ENCODE assay signal across 8 cellular contexts in genomic region chr5:140174472-140175366, GRCh38. TPM values are rescaled to one million over a fixed set of nuclear protein-coding genes. Genes with fewer than 3 reads are reported as not detected.
DNase-seq lines count a peak whose midpoint lies in the region; ATAC-seq and TF ChIP-seq lines count a peak whose summit lies in the region.

TSS of gene CYSTM1 (plus strand) at chr5:140175188. CDS start at chr5:140194466, 19,278 bp downstream.

- H3K4me3 ChIP-seq in gastroesophageal sphincter (peak within 1 kb of the TSS; percentile 80 to 100), neutrophil (ENCODE audit: low read depth in 1 of 2, low read length in 1 of 2) (peak within 1 kb of the TSS; percentile 62 to 67)

- ATAC-seq in gastroesophageal sphincter, result peak; percentile 92

- TF ChIP-seq EP300 in gastroesophageal sphincter (IDR thresholded peaks at IDR 0.05), result no peak

- no peaks in the 10 kb centered on the region for H3K9me3 Mint-ChIP-seq in activated naive CD4-positive, alpha-beta T cell treated with anti-CD3 and anti-CD28 coated beads, Interleukin-2, amount 10 ng/mL, durations not matched to agents 7 days and 5 days

- peaks cover 15% of the 10 kb centered on the region for H3K4me1 Mint-ChIP-seq in activated naive CD4-positive, alpha-beta T cell treated with anti-CD3 and anti-CD28 coated beads, Interleukin-2, amount 10 ng/mL, durations not matched to agents 7 days and 5 days

- H3K27me3 Mint-ChIP-seq in activated naive CD4-positive, alpha-beta T cell treated with anti-CD3 and anti-CD28 coated beads, Interleukin-2, amount 10 ng/mL, durations not matched to agents 7 days and 5 days, result peaks cover 36% of the 10 kb centered on the region

- CTCF ChIA-PET in HEK293T (lab: Yijun Ruan, JAX), result interaction anchor here (0.9 to 1.3 kb wide), 2 partner anchors 65 to 207 kb away, joined by 3 to 5 read pairs; no protein-coding TSS in a partner anchor
- CTCF ChIA-PET in activated naive CD4-positive, alpha-beta T cell treated with anti-CD3 and anti-CD28 coated beads, Interleukin-2, amount 10 ng/mL, durations not matched to agents 7 days and 5 days (lab: Charles Lee), result interaction anchor here (1.2 kb wide), 1 partner anchor 19 kb away, joined by 3 read pairs; no protein-coding TSS in a partner anchor

- WGBS in gastroesophageal sphincter (ENCODE audit: low coverage in 1 of 2), 2 donors, result 7 to 29% methylated on average over 1 to 2 of the region's 61 CpGs

- peak within 1 kb of the TSS; percentile 92 for H3K4me3 Mint-ChIP-seq in activated naive CD4-positive, alpha-beta T cell treated with anti-CD3 and anti-CD28 coated beads, Interleukin-2, amount 10 ng/mL, durations not matched to agents 7 days and 5 days

- H3K9me3 ChIP-seq in gastroesophageal sphincter, result no peaks in the 10 kb centered on the region
- no peaks in the 10 kb centered on the region for H3K9me3 ChIP-seq in neutrophil

- peak; percentile 78 to 81 for TF ChIP-seq POLR2A in gastroesophageal sphincter (IDR thresholded peaks at IDR 0.05)

- H3K27me3 ChIP-seq in gastroesophageal sphincter, result no peaks in the 10 kb centered on the region
- H3K27me3 ChIP-seq in neutrophil, result no peaks in the 10 kb centered on the region

- H3K36me3 Mint-ChIP-seq in activated naive CD4-positive, alpha-beta T cell treated with anti-CD3 and anti-CD28 coated beads, Interleukin-2, amount 10 ng/mL, durations not matched to agents 7 days and 5 days, result peaks cover 2% of the 10 kb centered on the region

- peaks cover 4 to 50% (median 16%) of the 10 kb centered on the region in 3 donors for H3K4me1 ChIP-seq in gastroesophageal sphincter
- peaks cover 39 to 40% of the 10 kb centered on the region in 2 experiments for H3K4me1 ChIP-seq in neutrophil (ENCODE audit: control insufficient read depth in 1 of 2, insufficient read depth in 1 of 2, low read depth in 1 of 2, low read length in 1 of 2)

- DNase-seq in GM03348 (ENCODE audit: low spot score) (peak; percentile 94), HEK293T (ENCODE audit: extremely low spot score) (peak; percentile 95), NAMALWA (ENCODE audit: low spot score) (peak; percentile 96), SK-MEL-5 (ENCODE audit: low read depth, low spot score) (peak; percentile 92), substantia nigra (lab: John Stamatoyannopoulos, UW) (peak; percentile 48 to 98 (median 87))
- DNase-seq in activated naive CD4-positive, alpha-beta T cell treated with anti-CD3 and anti-CD28 coated beads, Interleukin-2, amount 10 ng/mL, durations not matched to agents 7 days and 5 days, result peak; percentile 96

- in situ Hi-C loops in SK-MEL-5 (cut with HindIII; ENCODE audit: low pct_unique_long_range_greater_than_20kb, low sequenced_read_pairs), result no loop called here

- POLR2A ChIA-PET in HEK293T (lab: Yijun Ruan, JAX), result interaction anchor here (0.9 to 1.5 kb wide), 8 partner anchors 10 to 372 kb away, joined by 3 to 7 read pairs (median 3); no protein-coding TSS in a partner anchor

- TF ChIP-seq CTCF in gastroesophageal sphincter (IDR thresholded peaks at IDR 0.05) (no peak), neutrophil (IDR thresholded peaks at IDR 0.05) (peak; percentile 46)

- H3K27ac ChIP-seq in gastroesophageal sphincter, result peak within 1 kb of the TSS; percentile 91 to 100 (median 96)
- H3K27ac ChIP-seq in neutrophil, result peak within 1 kb of the TSS; percentile 95
- peak within 1 kb of the TSS; percentile 86 for H3K27ac ChIP-seq in substantia nigra (ENCODE audit: low read depth, low read length, poor library complexity, severe bottlenecking)

- H3K36me3 ChIP-seq in gastroesophageal sphincter (no peaks in the 10 kb centered on the region), neutrophil (no peaks in the 10 kb centered on the region)

- peak within 1 kb of the TSS; percentile 87 for H3K27ac Mint-ChIP-seq in activated naive CD4-positive, alpha-beta T cell treated with anti-CD3 and anti-CD28 coated beads, Interleukin-2, amount 10 ng/mL, durations not matched to agents 7 days and 5 days

TF ChIP-seq in HEK293T, 16 proteins besides CTCF, POLR2A, EP300 and RAD21:
- TF ChIP-seq FOXM1 (IDR thresholded peaks at IDR 0.05; ENCODE audit: borderline replicate concordance) (no peak), TARDBP (IDR thresholded peaks at IDR 0.05) (no peak), FOXK2 (IDR thresholded peaks at IDR 0.05) (no peak), HDGF (IDR thresholded peaks at IDR 0.05; ENCODE audit: borderline replicate concordance) (no peak), NFRKB (IDR thresholded peaks at IDR 0.05) (no peak), L3MBTL2 (conservative IDR thresholded peaks at IDR 0.05) (peak; percentile 67)

RNA-seq across cellular contexts. Expression of gene CYSTM1, which starts in this region (rescaled TPM):
- total RNA-seq in SK-MEL-5 (2014; rRNA removed; shearing (Covaris generic)), result 182 and 186 TPM in 2 replicates
- polyA plus RNA-seq in SK-MEL-5 (2015; cell fraction: cytosol; rRNA removed), result 175 and 190 TPM in 2 replicates
- polyA plus RNA-seq in SK-MEL-5 (2015; cell fraction: nucleus; rRNA removed), result 14.5 and 28.8 TPM in 2 replicates
- 100 to 1,000 TPM in 1 of 4 donors, 10 to 100 TPM in 3; 41.6 to 102 (median 62.3) TPM for total RNA-seq in gastroesophageal sphincter

Comparison
In these comparisons a context has a peak if more than half of its experiments do, and no peak if none do; other contexts are left out.
1. Peak in every context shown above with its lines: DNase-seq, ATAC-seq, H3K4me3 ChIP-seq and H3K27ac ChIP-seq.